ENCODE assay signal across 1 cellular context in the genomic region with DNA sequence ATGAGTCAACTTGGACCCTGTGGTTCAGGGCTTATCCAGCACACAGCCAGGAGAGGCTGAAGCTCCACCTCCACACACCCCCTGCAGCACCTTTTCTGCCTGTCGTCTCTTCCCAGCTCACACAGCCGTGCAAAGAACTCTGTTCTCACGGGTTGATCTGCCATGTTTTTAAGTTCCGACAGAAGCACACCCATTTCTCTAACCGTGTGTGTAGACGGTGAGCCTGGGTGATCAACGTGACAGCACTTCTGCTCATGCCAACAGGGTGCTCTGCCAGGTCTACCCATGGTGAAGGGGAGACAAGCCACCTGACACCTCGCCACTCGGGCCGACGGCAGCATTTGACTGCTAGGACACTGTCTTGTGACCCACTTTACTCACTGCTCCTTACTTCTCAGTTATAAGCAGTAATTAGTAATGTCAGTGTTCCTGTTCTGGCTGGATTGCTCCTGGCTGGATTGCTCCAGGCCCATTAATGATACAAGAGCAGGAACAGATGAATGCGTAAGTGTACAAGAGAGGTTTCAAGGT.
TF ChIP-seq lines count a peak whose summit lies in the region.

No MANE protein-coding gene starts in this region.

TF ChIP-seq in HepG2, 621 proteins besides CTCF, POLR2A, EP300 and RAD21 (continued from another document):
- TF ChIP-seq STAT6 (CRISPR knock-in tag; IDR thresholded peaks at IDR 0.05; ENCODE audit: borderline replicate concordance) (no peak), SOX13 (IDR thresholded peaks at IDR 0.05) (no peak), SOX13 (CRISPR knock-in tag; conservative IDR thresholded peaks at IDR 0.05 in 1 of 2, IDR thresholded peaks at IDR 0.05 in 1 of 2) (no peak), ZBTB7B (CRISPR knock-in tag; IDR thresholded peaks at IDR 0.05) (no peak), ZNF234 (CRISPR knock-in tag; conservative IDR thresholded peaks at IDR 0.05) (no peak)
- TF ChIP-seq, protein P1, sequence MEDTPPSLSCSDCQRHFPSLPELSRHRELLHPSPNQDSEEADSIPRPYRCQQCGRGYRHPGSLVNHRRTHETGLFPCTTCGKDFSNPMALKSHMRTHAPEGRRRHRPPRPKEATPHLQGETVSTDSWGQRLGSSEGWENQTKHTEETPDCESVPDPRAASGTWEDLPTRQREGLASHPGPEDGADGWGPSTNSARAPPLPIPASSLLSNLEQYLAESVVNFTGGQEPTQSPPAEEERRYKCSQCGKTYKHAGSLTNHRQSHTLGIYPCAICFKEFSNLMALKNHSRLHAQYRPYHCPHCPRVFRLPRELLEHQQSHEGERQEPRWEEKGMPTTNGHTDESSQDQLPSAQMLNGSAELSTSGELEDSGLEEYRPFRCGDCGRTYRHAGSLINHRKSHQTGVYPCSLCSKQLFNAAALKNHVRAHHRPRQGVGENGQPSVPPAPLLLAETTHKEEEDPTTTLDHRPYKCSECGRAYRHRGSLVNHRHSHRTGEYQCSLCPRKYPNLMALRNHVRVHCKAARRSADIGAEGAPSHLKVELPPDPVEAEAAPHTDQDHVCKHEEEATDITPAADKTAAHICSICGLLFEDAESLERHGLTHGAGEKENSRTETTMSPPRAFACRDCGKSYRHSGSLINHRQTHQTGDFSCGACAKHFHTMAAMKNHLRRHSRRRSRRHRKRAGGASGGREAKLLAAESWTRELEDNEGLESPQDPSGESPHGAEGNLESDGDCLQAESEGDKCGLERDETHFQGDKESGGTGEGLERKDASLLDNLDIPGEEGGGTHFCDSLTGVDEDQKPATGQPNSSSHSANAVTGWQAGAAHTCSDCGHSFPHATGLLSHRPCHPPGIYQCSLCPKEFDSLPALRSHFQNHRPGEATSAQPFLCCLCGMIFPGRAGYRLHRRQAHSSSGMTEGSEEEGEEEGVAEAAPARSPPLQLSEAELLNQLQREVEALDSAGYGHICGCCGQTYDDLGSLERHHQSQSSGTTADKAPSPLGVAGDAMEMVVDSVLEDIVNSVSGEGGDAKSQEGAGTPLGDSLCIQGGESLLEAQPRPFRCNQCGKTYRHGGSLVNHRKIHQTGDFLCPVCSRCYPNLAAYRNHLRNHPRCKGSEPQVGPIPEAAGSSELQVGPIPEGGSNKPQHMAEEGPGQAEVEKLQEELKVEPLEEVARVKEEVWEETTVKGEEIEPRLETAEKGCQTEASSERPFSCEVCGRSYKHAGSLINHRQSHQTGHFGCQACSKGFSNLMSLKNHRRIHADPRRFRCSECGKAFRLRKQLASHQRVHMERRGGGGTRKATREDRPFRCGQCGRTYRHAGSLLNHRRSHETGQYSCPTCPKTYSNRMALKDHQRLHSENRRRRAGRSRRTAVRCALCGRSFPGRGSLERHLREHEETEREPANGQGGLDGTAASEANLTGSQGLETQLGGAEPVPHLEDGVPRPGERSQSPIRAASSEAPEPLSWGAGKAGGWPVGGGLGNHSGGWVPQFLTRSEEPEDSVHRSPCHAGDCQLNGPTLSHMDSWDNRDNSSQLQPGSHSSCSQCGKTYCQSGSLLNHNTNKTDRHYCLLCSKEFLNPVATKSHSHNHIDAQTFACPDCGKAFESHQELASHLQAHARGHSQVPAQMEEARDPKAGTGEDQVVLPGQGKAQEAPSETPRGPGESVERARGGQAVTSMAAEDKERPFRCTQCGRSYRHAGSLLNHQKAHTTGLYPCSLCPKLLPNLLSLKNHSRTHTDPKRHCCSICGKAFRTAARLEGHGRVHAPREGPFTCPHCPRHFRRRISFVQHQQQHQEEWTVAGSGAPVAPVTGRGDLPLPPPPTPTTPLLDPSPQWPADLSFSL (CRISPR knock-in tag; IDR thresholded peaks at IDR 0.05) = no peak
